In the genomic region with DNA sequence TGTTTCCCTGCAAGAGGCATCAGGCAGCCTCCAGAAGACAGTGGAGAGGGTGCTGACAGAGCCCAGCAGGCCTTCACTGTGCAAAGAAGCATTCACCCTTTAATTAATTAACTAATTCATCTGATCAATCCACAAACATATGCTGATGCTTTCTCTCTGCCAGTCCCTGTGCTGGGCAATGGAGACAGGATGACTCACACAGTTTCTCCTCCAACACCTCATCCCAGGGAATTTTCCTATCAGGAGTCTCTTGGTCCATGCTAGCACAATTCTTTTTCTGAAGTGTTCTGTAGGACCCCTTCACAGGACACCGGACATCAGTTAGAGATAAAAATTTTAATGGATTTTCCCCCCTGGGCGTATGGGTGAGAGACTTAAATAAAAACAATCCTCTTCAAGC, we compare ENCODE assay signal across 25 cellular contexts. TPM values are rescaled to one million over a fixed set of nuclear protein-coding genes. Genes with fewer than 3 reads are reported as not detected.
DNase-seq lines count a peak whose midpoint lies in the region; ATAC-seq and TF ChIP-seq lines count a peak whose summit lies in the region.
"Had no signal": no experiment of that assay in that cellular context is flagged by ENCODE, and none has a peak within 500 bp of the region (broad histone marks: within the 10 kb centered on the region; RNA-seq: fewer than 3 reads in every experiment).

No MANE protein-coding gene starts in this region.

- peak in 2 of 3 experiments; percentile 25 to 57 for DNase-seq in NCI-H1417 (lab: John Stamatoyannopoulos, UW)
- no peak for DNase-seq in NCI-H1417 treated with DMSO at 0.1 percent for 48 hours (lab: John Stamatoyannopoulos, UW)
- DNase-seq in LHCN-M2 (ENCODE audit: low read depth), result peak; percentile 23
- DNase-seq in SJCRH30, result peak in 1 of 2 experiments; percentile 38
- DNase-seq in osteoblast (ENCODE audit: insufficient read length, low spot score, missing footprints), result peak; percentile 78
- DNase-seq in psoas muscle, result no peak
- DNase-seq in globus pallidus (ENCODE audit: low spot score), result no peak
- DNase-seq: 8988T; activated B cell treated with CpG ODN at 0.5 μM for 24 hours; activated CD4-positive, alpha-beta T cell treated with anti-CD3 and anti-CD28 coated beads, Interleukin-2, amount 50 U/mL, for 4 hours; activated CD8-positive, alpha-beta memory T cell treated with anti-CD3 and anti-CD28 coated beads, Interleukin-2, amount 50 U/mL, for 4 hours; activated naive CD8-positive, alpha-beta T cell treated with anti-CD3 and anti-CD28 coated beads for 36 hours; CD8-positive, alpha-beta memory T cell; dermis blood vessel endothelial cell; Kasumi-1; kidney glomerular epithelial cell; NCI-H748 treated with DMSO at 0.1 percent for 48 hours; stimulated activated CD8-positive, alpha-beta memory T cell treated with anti-CD3 and anti-CD28 coated beads, Interleukin-4, amount 100 ng/mL, for 48 hours; stomach; T-helper 9 cell; tibial artery had no signal

- no peak overlapping the region for H3K4me2 ChIP-seq in osteoblast (ENCODE audit: insufficient read depth, low read length)

- WGBS in psoas muscle, 3 donors, result 87 to 94% (median 89%) methylated on average over 2 of the region's 2 CpGs

- ATAC-seq in psoas muscle, result no peak
- no peak for ATAC-seq in HG03469 (IDR thresholded peaks at IDR 0.05; ENCODE audit: unreplicated experiment)
- ATAC-seq: Right ventricle myocardium inferior had no signal

- no peak overlapping the region for H2AFZ ChIP-seq in osteoblast (ENCODE audit: low read length)

- H3K27me3 ChIP-seq in SJCRH30 (no peaks in the 10 kb centered on the region), osteoblast (ENCODE audit: insufficient read depth, low read length) (peaks cover 4% of the 10 kb centered on the region), psoas muscle (ENCODE audit: insufficient read depth in 3 of 3, low read length in 2 of 3) (peaks cover 0 to 4% (median 0%) of the 10 kb centered on the region in 3 donors)
- H3K27me3 ChIP-seq: tibial artery had no signal

- H3K4me3 ChIP-seq in SJCRH30 (no peak overlapping the region), osteoblast (ENCODE audit: insufficient read depth, low read length) (no peak overlapping the region), psoas muscle (no peak overlapping the region)
- H3K4me3 ChIP-seq: HAP-1, stomach, tibial artery had no signal

- no peaks in the 10 kb centered on the region for H4K20me1 ChIP-seq in osteoblast (ENCODE audit: insufficient read depth, low read length)

- TF ChIP-seq CTCF in osteoblast (IDR thresholded peaks at IDR 0.05; ENCODE audit: extremely low read depth, low read depth, low read length), result no peak
- no peak for TF ChIP-seq CTCF in psoas muscle (IDR thresholded peaks at IDR 0.05)

- intact Hi-C loops in psoas muscle (cut with DNase I), result no loop called here

- peaks cover 25% of the 10 kb centered on the region for H3K4me1 ChIP-seq in SJCRH30
- H3K4me1 ChIP-seq in osteoblast (ENCODE audit: insufficient read depth, low read length), result no peaks in the 10 kb centered on the region
- no peaks in the 10 kb centered on the region for H3K4me1 ChIP-seq in psoas muscle
- H3K4me1 ChIP-seq: HAP-1, stomach, tibial artery had no signal

- no peaks in the 10 kb centered on the region for H3K9me3 ChIP-seq in SJCRH30 (replicated peaks)
- H3K9me3 ChIP-seq in osteoblast (ENCODE audit: low read depth, low read length), result no peaks in the 10 kb centered on the region
- H3K9me3 ChIP-seq in psoas muscle, result no peaks in the 10 kb centered on the region
- H3K9me3 ChIP-seq: HAP-1, neutrophil, stomach, tibial artery had no signal

- no peaks in the 10 kb centered on the region for H3K79me2 ChIP-seq in osteoblast (ENCODE audit: insufficient read depth, low read length)

- H3K27ac ChIP-seq in SJCRH30 (peak overlapping the region; percentile 58), osteoblast (ENCODE audit: low read depth, low read length) (no peak overlapping the region), psoas muscle (no peak overlapping the region)
- H3K27ac ChIP-seq: neutrophil, stomach, tibial artery had no signal

- H3K36me3 ChIP-seq in SJCRH30, result no peaks in the 10 kb centered on the region
- no peaks in the 10 kb centered on the region for H3K36me3 ChIP-seq in osteoblast (ENCODE audit: insufficient read depth, low read length)
- no peaks in the 10 kb centered on the region for H3K36me3 ChIP-seq in psoas muscle (ENCODE audit: insufficient read depth in 1 of 2, low read depth in 1 of 2)
- H3K36me3 ChIP-seq: HAP-1, neutrophil, stomach, tibial artery had no signal

RNA-seq across cellular contexts. Expression of gene MEX3B, which starts 24.8 kb away (rescaled TPM):
- 7.2 and 9.8 TPM in 2 replicates for total RNA-seq in LHCN-M2 (2014; rRNA removed)
- polyA plus RNA-seq in LHCN-M2 (2012), result 6.9 TPM
- total RNA-seq in SJCRH30 (2014; rRNA removed; shearing (Covaris generic)), result 30.5 and 32.3 TPM in 2 replicates
- total RNA-seq in osteoblast, result 11.2 and 15.2 TPM in 2 replicates
- 1 to 10 TPM; 1.1 to 1.3 (median 1.2) TPM for total RNA-seq in psoas muscle
- 1 to 10 TPM in 1 of 3 donors, under 1 TPM in 2; 0.57 to 1.8 (median 0.62) TPM for polyA plus RNA-seq in psoas muscle
- polyA plus RNA-seq: CD8-positive, alpha-beta memory T cell had no signal

Comparison
In these comparisons a context has a peak if more than half of its experiments do, and no peak if none do; other contexts are left out.
1. DNase-seq: peak in NCI-H1417 (2 of 3), LHCN-M2 (single experiment) and osteoblast (single experiment); none in NCI-H1417 treated with DMSO at 0.1 percent for 48 hours (single experiment), psoas muscle (0 of 2) and globus pallidus (single experiment).